In the genomic region with DNA sequence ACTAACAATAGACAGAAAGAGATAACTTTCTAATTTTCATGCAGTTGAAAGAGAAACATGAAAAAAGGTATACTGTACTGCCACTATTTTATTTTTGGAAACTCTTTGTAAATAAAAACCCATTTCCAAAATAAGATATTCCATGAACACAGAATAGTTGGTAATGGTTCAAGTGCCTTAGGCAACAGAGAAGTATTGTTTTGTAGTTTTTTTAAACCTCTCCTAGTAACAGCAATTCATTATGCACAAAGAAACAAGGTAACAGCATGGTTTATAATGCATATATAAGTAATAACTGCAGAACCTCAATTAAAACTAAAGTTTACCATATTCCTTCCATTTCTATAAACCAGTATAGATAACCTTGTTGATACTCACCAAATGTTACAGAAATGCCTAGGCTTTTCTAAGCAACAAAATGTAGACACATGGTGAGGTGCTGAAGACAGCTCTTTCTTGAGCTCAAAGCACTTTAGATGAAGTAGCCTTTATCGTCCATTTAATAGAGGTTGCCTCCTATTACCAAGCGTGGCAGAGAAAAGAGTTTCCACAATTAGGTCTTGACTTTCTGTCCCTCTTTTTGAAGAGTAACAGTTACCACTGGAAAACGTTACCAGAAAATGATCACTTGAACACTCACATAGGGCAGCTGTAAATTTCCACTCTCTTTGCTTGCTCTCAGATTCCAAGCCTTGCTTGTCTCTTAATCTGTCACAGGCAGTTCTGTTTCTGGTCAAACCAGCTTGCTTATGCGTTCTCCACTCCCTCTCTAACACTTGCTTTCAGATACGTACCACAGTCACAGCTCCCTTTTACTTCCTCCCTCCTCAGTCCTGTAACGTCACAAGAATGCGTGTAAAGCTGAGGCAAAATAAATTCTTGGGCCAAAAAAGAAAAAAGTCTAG, we compare ENCODE assay signal across 9 cellular contexts. TPM values are rescaled to one million over a fixed set of nuclear protein-coding genes. Genes with fewer than 3 reads are reported as not detected.
A peak's percentile ranks its signal among the peaks of the same experiment; 100 is the strongest.
DNase-seq lines count a peak whose midpoint lies in the region; ATAC-seq, FAIRE-seq and TF ChIP-seq lines count a peak whose summit lies in the region.
"Had no signal": no experiment of that assay in that cellular context is flagged by ENCODE, and none has a peak within 500 bp of the region (broad histone marks: within the 10 kb centered on the region; RNA-seq: fewer than 3 reads in every experiment).

No MANE protein-coding gene starts in this region.

- dilution Hi-C loops in IMR-90 (cut with HindIII; ENCODE audit: low sequenced_read_pairs, unreplicated experiment) = no loop called here

- H3K79me1 ChIP-seq in IMR-90 (ENCODE audit: low read depth in 1 of 2, low read length in 2 of 2) = peaks cover 0 to 7% of the 10 kb centered on the region in 2 experiments; a peak in 1 of 4 replicates

- in situ Hi-C loops in IMR-90 (cut with MboI; ENCODE audit: low sequenced_read_pairs) = no loop called here

- peak overlapping the region in 1 of 2 experiments; percentile 51; a peak in 1 of 4 replicates for H4K8ac ChIP-seq in IMR-90 (ENCODE audit: low read depth in 2 of 2, low read length in 2 of 2)

- H3K4me3 ChIP-seq in IMR-90 (ENCODE audit: insufficient read depth, low read depth, low read length) = peak overlapping the region; percentile 54; the same call in 1 of the 2 replicates
- no peak overlapping the region for H3K4me3 ChIP-seq in choroid plexus epithelial cell (ENCODE audit: low read depth, low read length)
- H3K4me3 ChIP-seq in lung = no peak overlapping the region
- peak overlapping the region in 3 of 4 donors; percentile 25 to 40 (median 37) for H3K4me3 ChIP-seq in upper lobe of left lung

- peak overlapping the region; percentile 72; the same call in 1 of the 2 replicates for H2BK20ac ChIP-seq in IMR-90 (ENCODE audit: low read depth, low read length)

- H4K5ac ChIP-seq in IMR-90 (ENCODE audit: low read depth, low read length) = peak overlapping the region; percentile 13; the same call in 1 of the 2 replicates

- H3K27me3 ChIP-seq in IMR-90 (ENCODE audit: control insufficient read depth, insufficient read depth, low read length) (no peaks in the 10 kb centered on the region), lung (ENCODE audit: control insufficient read depth, insufficient read depth) (no peaks in the 10 kb centered on the region), upper lobe of left lung (no peaks in the 10 kb centered on the region)
- H3K27me3 ChIP-seq: neutrophil had no signal

- no peak for TF ChIP-seq RAD21 in IMR-90 (IDR thresholded peaks at IDR 0.05; ENCODE audit: low read length)

- peak; percentile 93 for FAIRE-seq in GM12891 (lab: Jason Lieb, UNC)

- H2BK5ac ChIP-seq in IMR-90 (ENCODE audit: low read depth, low read length, poor library complexity, severe bottlenecking) = peak overlapping the region; percentile 90

- H3K23ac ChIP-seq in IMR-90 (ENCODE audit: low read depth, low read length) = peak overlapping the region; percentile 50

- no peak overlapping the region for H2AK5ac ChIP-seq in IMR-90 (ENCODE audit: low read depth, low read length)

- CTCF ChIA-PET in IMR-90 (lab: Yijun Ruan, JAX) = no interaction called here

- peak overlapping the region; percentile 13; the same call in 2 of the 3 replicates for H2BK15ac ChIP-seq in IMR-90 (ENCODE audit: low read depth, low read length)

- peak overlapping the region; percentile 72; the same call in 1 of the 2 replicates for H3K9ac ChIP-seq in IMR-90 (ENCODE audit: low read depth, low read length)

- H3K9me3 ChIP-seq in IMR-90 (ENCODE audit: control insufficient read depth, insufficient read depth, low read length) (peaks cover 6% of the 10 kb centered on the region), lung (ENCODE audit: control insufficient read depth in 2 of 2, insufficient read depth in 1 of 2, low read length in 1 of 2) (peaks cover 0 to 2% of the 10 kb centered on the region in 2 donors), upper lobe of left lung (peaks cover 0 to 10% (median 7%) of the 10 kb centered on the region in 4 donors)
- H3K9me3 ChIP-seq: neutrophil had no signal

- H4K20me1 ChIP-seq in IMR-90 (ENCODE audit: insufficient read depth, low read length) = no peaks in the 10 kb centered on the region

- no peak for TF ChIP-seq CTCF in IMR-90 (conservative IDR thresholded peaks at IDR 0.05; ENCODE audit: low read depth, low read length)
- no peak for TF ChIP-seq CTCF in choroid plexus epithelial cell (conservative IDR thresholded peaks at IDR 0.05; ENCODE audit: low read depth, low read length)
- TF ChIP-seq CTCF in lung (IDR thresholded peaks at IDR 0.05; ENCODE audit: control extremely low read depth, extremely low read depth) = no peak
- TF ChIP-seq CTCF in upper lobe of left lung (IDR thresholded peaks at IDR 0.05) = no peak

- peak overlapping the region; percentile 58 for H2BK120ac ChIP-seq in IMR-90 (ENCODE audit: low read depth, low read length)

- peak overlapping the region; percentile 74; the same call in 1 of the 2 replicates for H3K18ac ChIP-seq in IMR-90 (ENCODE audit: low read depth, low read length)

- H3K4me1 ChIP-seq in IMR-90 (ENCODE audit: control insufficient read depth, insufficient read depth, low read length) (peaks cover 2% of the 10 kb centered on the region; the same call in 1 of the 2 replicates), lung (ENCODE audit: control insufficient read depth in 2 of 2, insufficient read depth in 2 of 2, low read length in 2 of 2) (no peaks in the 10 kb centered on the region), upper lobe of left lung (no peaks in the 10 kb centered on the region)

- intact Hi-C loops in IMR-90 (cut with micrococcal nuclease) = no loop called here

- 0% methylated on average over 2 of the region's 7 CpGs; no CpG with 5 or more reads in 1 of the 2 experiments for WGBS in IMR-90 (ENCODE audit: extremely low coverage in 2 of 2, insufficient read length in 1 of 2), 2 experiments
- WGBS in lung, 2 donors = 16 to 33% methylated on average over 7 of the region's 7 CpGs
- 28 to 39% methylated on average over 7 of the region's 7 CpGs for WGBS in upper lobe of left lung, 2 donors

- H3K14ac ChIP-seq in IMR-90 (replicated peaks; ENCODE audit: low read depth, low read length) = peak overlapping the region; percentile 48

- ATAC-seq in IMR-90 (ENCODE audit: low read depth) (peak; percentile 98), lung (ENCODE audit: insufficient read depth, low FRiP score) (peak; percentile 81), upper lobe of left lung (ENCODE audit: low FRiP score in 2 of 2) (peak; percentile 91 to 96)

- peak overlapping the region; percentile 97 for H3K4me2 ChIP-seq in IMR-90 (ENCODE audit: low read depth, low read length)

- peak overlapping the region; percentile 49 for H3K4ac ChIP-seq in IMR-90 (ENCODE audit: low read depth, low read length)

- H3K36me3 ChIP-seq in IMR-90 (ENCODE audit: control insufficient read depth, insufficient read depth, low read length) (no peaks in the 10 kb centered on the region), lung (ENCODE audit: control insufficient read depth in 2 of 2, insufficient read depth in 2 of 2, low read length in 2 of 2) (no peaks in the 10 kb centered on the region), upper lobe of left lung (no peaks in the 10 kb centered on the region)
- H3K36me3 ChIP-seq: neutrophil had no signal

- 0 out of 2 replicates have a peak, but pooled peaks cover 3% of the 10 kb centered on the region for H3K9me1 ChIP-seq in IMR-90 (ENCODE audit: insufficient read depth, low read length)

- DNase-seq in GM12891 (ENCODE audit: insufficient read length, low spot score) (no peak), IMR-90 (peak; percentile 87), choroid plexus epithelial cell (ENCODE audit: low read depth) (peak; percentile 57), lung (ENCODE audit: low spot score) (peak; percentile 33), upper lobe of left lung (peak in 1 of 2 donors; percentile 40), activated gamma-delta T cell treated with Interleukin-2 at 50 U/mL for 16 hours (no peak), 8988T (no peak), NCI-H226 (no peak)

- H3K56ac ChIP-seq in IMR-90 (ENCODE audit: extremely low read depth, insufficient read depth, low read length) = peak overlapping the region; percentile 85

- H3K27ac ChIP-seq in IMR-90 (ENCODE audit: insufficient read depth, low read length) = peak overlapping the region; percentile 21
- H3K27ac ChIP-seq in lung (ENCODE audit: low read depth in 1 of 2, low read length in 1 of 2) = peak overlapping the region; percentile 23 to 70
- H3K27ac ChIP-seq in upper lobe of left lung = peak overlapping the region; percentile 66 to 81 (median 77)
- H3K27ac ChIP-seq: neutrophil had no signal

- TF ChIP-seq EP300 in upper lobe of left lung (IDR thresholded peaks at IDR 0.05) = no peak

- peak overlapping the region; percentile 78 for H2AFZ ChIP-seq in IMR-90 (replicated peaks; ENCODE audit: low read length, poor library complexity)

- no peak overlapping the region for H4K91ac ChIP-seq in IMR-90 (ENCODE audit: insufficient read depth, low read depth, low read length)

- BruUV-seq in IMR-90 (replicated peaks; lab: Mats Ljungman, UMichigan) = no TSS peak

- H2AK9ac ChIP-seq in IMR-90 (replicated peaks; ENCODE audit: low read depth, low read length, poor library complexity) = no peak overlapping the region

- POLR2A ChIA-PET in IMR-90 (lab: Charles Lee; ENCODE audit: unreplicated experiment) = interaction anchor here (0.6 kb wide), 1 partner anchor 1316 kb away, joined by 6 read pairs; no protein-coding TSS in a partner anchor

- no peak for TF ChIP-seq POLR2A in GM12891 (IDR thresholded peaks at IDR 0.05; ENCODE audit: low read depth, low read length)
- TF ChIP-seq POLR2A in IMR-90 (IDR thresholded peaks at IDR 0.05; ENCODE audit: low read depth, low read length) = no peak
- TF ChIP-seq POLR2A in upper lobe of left lung (IDR thresholded peaks at IDR 0.05) = peak in 3 of 4 donors; percentile 7 to 55 (median 44)

TF ChIP-seq in GM12891, 5 proteins besides CTCF, POLR2A, EP300 and RAD21 (continues in another document):
- TF ChIP-seq POU2F2 (IDR thresholded peaks at IDR 0.05; ENCODE audit: low read depth, low read length) = no peak

TF ChIP-seq in IMR-90, 13 proteins besides CTCF, POLR2A, EP300 and RAD21 (continues in another document):
- TF ChIP-seq RCOR1 (IDR thresholded peaks at IDR 0.05; ENCODE audit: insufficient replicate concordance, low read length) = no peak

RNA-seq across cellular contexts. Expression of a gene that starts 42.9 kb away (rescaled TPM):
- 2.8 TPM for polyA plus RNA-seq in GM12891 (2012; ENCODE audit: low read depth, missing spikeins)
- total RNA-seq in IMR-90 (2012; rRNA removed) (16.7 and 21.9 TPM in 2 replicates), lung (10 to 100 TPM; 13.5 to 13.9 TPM), upper lobe of left lung (10 to 100 TPM; 12.5 to 49.2 (median 19.5) TPM)
- polyA plus RNA-seq in IMR-90 (2012; rRNA removed) (6.6 and 8.5 TPM in 2 replicates), lung (1 to 10 TPM; 5.6 to 6.6 TPM)
- polyA plus RNA-seq in IMR-90 (2012; cell fraction: cytosol; rRNA removed) = 2.4 and 3.2 TPM in 2 replicates
- 2.4 and 6.0 TPM in 2 replicates for polyA plus RNA-seq in IMR-90 (2012; cell fraction: nucleus; rRNA removed; ENCODE audit: low replicate concordance)

RNA-seq across cellular contexts. Expression of a gene that starts 43.1 kb away (rescaled TPM):
- 4.0 TPM for polyA plus RNA-seq in GM12891 (2012; ENCODE audit: low read depth, missing spikeins)
- total RNA-seq in IMR-90 (2012; rRNA removed) (5.7 and 8.6 TPM in 2 replicates), lung (10 to 100 TPM; 11.6 to 22.9 TPM), upper lobe of left lung (10 to 100 TPM in 4 of 6 donors, 1 to 10 TPM in 2; 5.0 to 17.8 (median 14.1) TPM)
- polyA plus RNA-seq in IMR-90 (2012; rRNA removed) (2.9 and 4.3 TPM in 2 replicates), lung (1 to 10 TPM; 5.0 to 5.7 TPM)
- 0.33 and 0.35 TPM in 2 replicates for polyA plus RNA-seq in IMR-90 (2012; cell fraction: cytosol; rRNA removed)
- polyA plus RNA-seq in IMR-90 (2012; cell fraction: nucleus; rRNA removed; ENCODE audit: low replicate concordance) = 1.1 and 6.2 TPM in 2 replicates

Comparison
In these comparisons a context has a peak if more than half of its experiments do, and no peak if none do; other contexts are left out.
1. DNase-seq: peak in IMR-90 (single experiment), choroid plexus epithelial cell (single experiment) and lung (single experiment); none in GM12891 (single experiment), activated gamma-delta T cell treated with Interleukin-2 at 50 U/mL for 16 hours (single experiment), 8988T (single experiment) and NCI-H226 (single experiment).
2. POLR2A ChIP-seq: peak in upper lobe of left lung (3 of 4); none in GM12891 (single experiment) and IMR-90 (single experiment).
3. H3K27ac ChIP-seq: peak in every context shown above with its lines; median percentile 77 in upper lobe of left lung; 46 in lung; 21 in IMR-90.
4. H3K4me3 ChIP-seq: peak in IMR-90 (single experiment) and upper lobe of left lung (3 of 4); none in choroid plexus epithelial cell (single experiment) and lung (single experiment).
5. Peak in every context shown above with its lines, with median percentiles within 50 percentile points of each other: ATAC-seq.